ENCODE assay signal across 1 cellular context in genomic region chr20:44955270-44955669, GRCh38.
TF ChIP-seq lines count a peak whose summit lies in the region.

No MANE protein-coding gene starts in this region.

TF ChIP-seq in H1, 55 proteins besides CTCF, POLR2A, EP300 and RAD21:
- TF ChIP-seq E2F6 (IDR thresholded peaks at IDR 0.05) (no peak), RXRA (IDR thresholded peaks at IDR 0.05; ENCODE audit: insufficient read depth, low read depth, low read length) (no peak), JUND (IDR thresholded peaks at IDR 0.05; ENCODE audit: low read length) (no peak), HDAC6 (IDR thresholded peaks at IDR 0.05; ENCODE audit: low read depth, low read length) (no peak), YY1 (IDR thresholded peaks at IDR 0.05; ENCODE audit: low read depth, low read length) (no peak), GTF2F1 (IDR thresholded peaks at IDR 0.05; ENCODE audit: borderline replicate concordance, low read depth, low read length) (no peak), CTBP2 (IDR thresholded peaks at IDR 0.05; ENCODE audit: borderline replicate concordance, insufficient read depth, insufficient read length, low read length) (no peak), BRCA1 (IDR thresholded peaks at IDR 0.05; ENCODE audit: low read depth, low read length) (no peak), SUZ12 (IDR thresholded peaks at IDR 0.05; ENCODE audit: low read length) (no peak), ASH2L (IDR thresholded peaks at IDR 0.05; ENCODE audit: low read length) (no peak), JUN (IDR thresholded peaks at IDR 0.05; ENCODE audit: low read depth, low read length) (no peak), SP2 (IDR thresholded peaks at IDR 0.05; ENCODE audit: low read length) (no peak)
